20 cellular contexts compared by ENCODE assay signal in genomic region chr5:154502180-154502579, GRCh38. TPM values are rescaled to one million over a fixed set of nuclear protein-coding genes. Genes with fewer than 3 reads are reported as not detected.
DNase-seq lines count a peak whose midpoint lies in the region; ATAC-seq, FAIRE-seq and TF ChIP-seq lines count a peak whose summit lies in the region.
"Had no signal": no experiment of that assay in that cellular context is flagged by ENCODE, and none has a peak within 500 bp of the region (broad histone marks: within the 10 kb centered on the region; RNA-seq: fewer than 3 reads in every experiment).

No MANE protein-coding gene starts in this region.

- peaks cover 14 to 35% (median 30%) of the 10 kb centered on the region in 10 experiments for H3K4me1 ChIP-seq in BLaER1 treated with 17β-estradiol and CSF1 and Interleukin-3, amounts not matched to agents 10 nM and 100 nM
- H3K4me1 ChIP-seq in HEK293 (ENCODE audit: control insufficient read depth, insufficient read depth, low read length), result no peaks in the 10 kb centered on the region
- peaks cover 8% of the 10 kb centered on the region for H3K4me1 ChIP-seq in endodermal cell (ENCODE audit: control insufficient read depth, insufficient read depth, low read length)
- H3K4me1 ChIP-seq: HAP-1 had no signal

- 0 out of 22 replicates have a peak, but pooled peaks cover 0 to 6% (median 0%) of the 10 kb centered on the region in 11 experiments for H3K27me3 ChIP-seq in BLaER1 treated with 17β-estradiol and CSF1 and Interleukin-3, amounts not matched to agents 10 nM and 100 nM
- no peaks in the 10 kb centered on the region for H3K27me3 ChIP-seq in endodermal cell (ENCODE audit: control insufficient read depth, insufficient read depth, low read length, poor library complexity, severe bottlenecking)

- peaks cover 33% of the 10 kb centered on the region for H3K4me1 Mint-ChIP-seq in endodermal cell
- H3K4me1 Mint-ChIP-seq: CD4-positive, CD25-positive, alpha-beta regulatory T cell had no signal

- TF ChIP-seq CTCF in HEK293 (tag by site-specific recombination; IDR thresholded peaks at IDR 0.05) (no peak), endodermal cell (conservative IDR thresholded peaks at IDR 0.05) (no peak)

- POLR2A ChIA-PET in HEK293 (lab: Yijun Ruan, JAX), result no interaction called here

- no peaks in the 10 kb centered on the region for H3K9me3 Mint-ChIP-seq in endodermal cell
- H3K9me3 Mint-ChIP-seq: CD8-positive, alpha-beta memory T cell; HFFc6 had no signal

- DNase-seq in endodermal cell, result peak; percentile 32
- no peak for DNase-seq in frontal cortex (ENCODE audit: low spot score in 2 of 2)
- DNase-seq in NCI-H526 treated with DMSO at 0.1 percent for 48 hours (lab: John Stamatoyannopoulos, UW), result no peak
- no peak for DNase-seq in DMS 273 treated with DMSO at 0.1 percent for 48 hours (lab: John Stamatoyannopoulos, UW)
- DNase-seq: 8988T; C1 segment of cervical spinal cord; CD4-positive, CD25-positive, alpha-beta regulatory T cell; CD8-positive, alpha-beta memory T cell; COR-L47; HFFc6; KG1 had no signal

- no peak for FAIRE-seq in frontal cortex (lab: Jason Lieb, UNC)
- FAIRE-seq: G401.6 had no signal

- H3K27ac Mint-ChIP-seq in endodermal cell, result no peak overlapping the region
- H3K27ac Mint-ChIP-seq: CD4-positive, CD25-positive, alpha-beta regulatory T cell; CD8-positive, alpha-beta memory T cell; HFFc6 had no signal

- CTCF ChIA-PET in HEK293 (lab: Yijun Ruan, JAX), result interaction anchor here (0.6 to 3.4 kb wide), 3 partner anchors 10 to 34 kb away, joined by 3 to 13 read pairs (median 4); no protein-coding TSS in a partner anchor

- H3K36me3 Mint-ChIP-seq in endodermal cell (ENCODE audit: low read depth), result no peaks in the 10 kb centered on the region
- H3K36me3 Mint-ChIP-seq: CD4-positive, CD25-positive, alpha-beta regulatory T cell; CD8-positive, alpha-beta memory T cell had no signal

- no peaks in the 10 kb centered on the region; a peak in 1 of 22 replicates for H4K20me1 ChIP-seq in BLaER1 treated with 17β-estradiol and CSF1 and Interleukin-3, amounts not matched to agents 10 nM and 100 nM

- no peak overlapping the region for H3K4me3 Mint-ChIP-seq in endodermal cell
- H3K4me3 Mint-ChIP-seq: CD4-positive, CD25-positive, alpha-beta regulatory T cell; HFFc6 had no signal

- H3K9ac ChIP-seq in BLaER1 treated with 17β-estradiol and CSF1 and Interleukin-3, amounts not matched to agents 10 nM and 100 nM, result no peak overlapping the region
- H3K9ac ChIP-seq in endodermal cell (ENCODE audit: extremely low read depth, low read length, poor library complexity, severe bottlenecking), result no peak overlapping the region

- peak overlapping the region in 8 of 11 experiments; percentile 52 to 82 (median 70); a peak in 15 of 22 replicates for H3K4me2 ChIP-seq in BLaER1 treated with 17β-estradiol and CSF1 and Interleukin-3, amounts not matched to agents 10 nM and 100 nM

- H3K36me3 ChIP-seq in BLaER1 treated with 17β-estradiol and CSF1 and Interleukin-3, amounts not matched to agents 10 nM and 100 nM, result no peaks in the 10 kb centered on the region
- no peaks in the 10 kb centered on the region for H3K36me3 ChIP-seq in HEK293 (ENCODE audit: control insufficient read depth in 2 of 2, insufficient read depth in 1 of 2, low read length in 2 of 2)
- H3K36me3 ChIP-seq in endodermal cell (ENCODE audit: control insufficient read depth, insufficient read depth, low read length), result no peaks in the 10 kb centered on the region
- H3K36me3 ChIP-seq: HAP-1 had no signal

- no peaks in the 10 kb centered on the region for H3K9me3 ChIP-seq in BLaER1 treated with 17β-estradiol and CSF1 and Interleukin-3, amounts not matched to agents 10 nM and 100 nM (replicated peaks in 1 of 11)
- H3K9me3 ChIP-seq in HEK293 (ENCODE audit: control insufficient read depth, insufficient read depth, low read depth, low read length), result no peaks in the 10 kb centered on the region
- no peaks in the 10 kb centered on the region for H3K9me3 ChIP-seq in endodermal cell (ENCODE audit: control insufficient read depth, low read length)
- H3K9me3 ChIP-seq: HAP-1 had no signal

- no peak overlapping the region for H3K27ac ChIP-seq in BLaER1 treated with 17β-estradiol and CSF1 and Interleukin-3, amounts not matched to agents 10 nM and 100 nM
- no peak overlapping the region for H3K27ac ChIP-seq in HEK293 (ENCODE audit: extremely low read depth, low read depth, low read length)
- H3K27ac ChIP-seq in endodermal cell (ENCODE audit: low read depth, low read length), result no peak overlapping the region

- WGBS in endodermal cell (ENCODE audit: insufficient coverage in 1 of 2, insufficient read length in 1 of 2), 2 experiments, result 80 to 100% methylated on average over 1 of the region's 1 CpG

- peaks cover 2% of the 10 kb centered on the region for H3K27me3 Mint-ChIP-seq in endodermal cell (ENCODE audit: insufficient read depth)

- no peak for ATAC-seq in HG02870 (IDR thresholded peaks at IDR 0.05; ENCODE audit: unreplicated experiment)

- no peak overlapping the region for H3K4me3 ChIP-seq in BLaER1 treated with 17β-estradiol and CSF1 and Interleukin-3, amounts not matched to agents 10 nM and 100 nM
- no peak overlapping the region for H3K4me3 ChIP-seq in HEK293 (ENCODE audit: low read depth, low read length)
- H3K4me3 ChIP-seq in endodermal cell (ENCODE audit: low read length), result no peak overlapping the region
- H3K4me3 ChIP-seq: HAP-1 had no signal

TF ChIP-seq in HEK293, 187 proteins besides CTCF, POLR2A, EP300 and RAD21:
- TF ChIP-seq MYNN (tag by site-specific recombination; IDR thresholded peaks at IDR 0.05; ENCODE audit: borderline replicate concordance), result no peak
- peak; percentile 64 for TF ChIP-seq SCRT2 (tag by site-specific recombination; IDR thresholded peaks at IDR 0.05)
- no peak for TF ChIP-seq ZNF830 (tag by site-specific recombination; IDR thresholded peaks at IDR 0.05; ENCODE audit: low read depth)
- no peak for TF ChIP-seq ZNF518A (tag by site-specific recombination; conservative IDR thresholded peaks at IDR 0.05; ENCODE audit: low read depth)
- TF ChIP-seq ZNF174 (tag by site-specific recombination; IDR thresholded peaks at IDR 0.05), result no peak
- no peak for TF ChIP-seq ZNF175 (tag by site-specific recombination; IDR thresholded peaks at IDR 0.05)
- TF ChIP-seq ZBTB21 (tag by site-specific recombination; IDR thresholded peaks at IDR 0.05), result no peak
- TF ChIP-seq SCRT1 (tag by site-specific recombination; IDR thresholded peaks at IDR 0.05; ENCODE audit: borderline replicate concordance), result peak; percentile 51; the same call in 1 of the 2 replicates
- TF ChIP-seq ZNF660 (tag by site-specific recombination; IDR thresholded peaks at IDR 0.05), result no peak
- no peak for TF ChIP-seq ZFHX2 (tag by site-specific recombination; conservative IDR thresholded peaks at IDR 0.05)

RNA-seq across cellular contexts. Expression of gene HAND1, which starts 24.2 kb away (rescaled TPM):
- total RNA-seq in endodermal cell (not detected), frontal cortex (not detected)
- 4.8 TPM for polyA plus RNA-seq in endodermal cell (2013, experiment 1 of 2)
- polyA plus RNA-seq in endodermal cell (2013, experiment 2 of 2), result 3.4 TPM
- total RNA-seq: A673; CD4-positive, CD25-positive, alpha-beta regulatory T cell; CD8-positive, alpha-beta memory T cell; H4; HFFc6; HT-29 had no signal
- polyA plus RNA-seq: AG04450; CD4-positive, CD25-positive, alpha-beta regulatory T cell; CD8-positive, alpha-beta memory T cell had no signal

RNA-seq across cellular contexts. Expression of gene SAP30L, which starts 56.4 kb away (rescaled TPM):
- total RNA-seq in endodermal cell (10 to 100 TPM; 27.7 to 40.3 TPM), frontal cortex (17.9 TPM)
- polyA plus RNA-seq in endodermal cell (2013, experiment 1 of 2), result 43.4 TPM
- 44.9 TPM for polyA plus RNA-seq in endodermal cell (2013, experiment 2 of 2)
